In the genomic region with DNA sequence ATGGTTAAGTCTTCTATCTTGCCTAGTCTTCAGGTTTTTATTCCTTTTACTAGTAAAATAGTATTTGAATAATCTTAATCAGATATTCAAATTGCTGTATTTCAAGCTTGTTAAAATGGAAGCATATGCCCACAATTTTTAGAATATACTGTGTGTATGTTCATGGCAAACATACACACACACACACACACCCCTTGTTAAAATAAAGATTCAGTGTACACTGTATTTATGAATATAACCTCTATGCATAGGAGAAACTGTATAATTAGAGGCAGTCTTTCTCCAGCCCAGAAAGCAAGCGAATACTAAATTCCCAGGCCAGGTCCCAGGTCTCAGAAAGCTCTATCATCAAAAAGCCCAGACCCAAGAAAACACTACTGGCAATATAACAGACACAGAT, we compare ENCODE assay signal across 14 cellular contexts. TPM values are rescaled to one million over a fixed set of nuclear protein-coding genes. Genes with fewer than 3 reads are reported as not detected.
A peak's percentile ranks its signal among the peaks of the same experiment; 100 is the strongest.
DNase-seq lines count a peak whose midpoint lies in the region; ATAC-seq and TF ChIP-seq lines count a peak whose summit lies in the region.
"Had no signal": no experiment of that assay in that cellular context is flagged by ENCODE, and none has a peak within 500 bp of the region (broad histone marks: within the 10 kb centered on the region; RNA-seq: fewer than 3 reads in every experiment).

No MANE protein-coding gene starts in this region.

- H3K27ac Mint-ChIP-seq in natural killer cell (peak overlapping the region; percentile 84 to 93), immature natural killer cell (peak overlapping the region; percentile 13 to 90 (median 74))
- H3K27ac Mint-ChIP-seq in natural killer cell treated with Interleukin-12 subunit alpha and Interleukin-12 subunit beta and Interleukin-15 and Interleukin-18, amount 100 ng/mL, for 72 hours, result peak overlapping the region in 1 of 2 donors; percentile 68

- no peak for ATAC-seq in natural killer cell
- ATAC-seq in natural killer cell treated with Interleukin-12 subunit alpha and Interleukin-12 subunit beta and Interleukin-15 and Interleukin-18, amount 100 ng/mL, for 72 hours, result no peak
- ATAC-seq in HG02852 (IDR thresholded peaks at IDR 0.05; ENCODE audit: unreplicated experiment), result no peak
- ATAC-seq in GM18909 (IDR thresholded peaks at IDR 0.05; ENCODE audit: poor library complexity, unreplicated experiment), result no peak
- ATAC-seq: PC-3 had no signal

- H3K27me3 Mint-ChIP-seq in natural killer cell (ENCODE audit: low read depth in 2 of 2) (no peaks in the 10 kb centered on the region), immature natural killer cell (ENCODE audit: low read depth in 3 of 3) (peaks cover 3 to 7% (median 6%) of the 10 kb centered on the region in 3 donors)
- H3K27me3 Mint-ChIP-seq in natural killer cell treated with Interleukin-12 subunit alpha and Interleukin-12 subunit beta and Interleukin-15 and Interleukin-18, amount 100 ng/mL, for 72 hours, result no peaks in the 10 kb centered on the region

- no peaks in the 10 kb centered on the region for H3K9me3 Mint-ChIP-seq in natural killer cell
- no peaks in the 10 kb centered on the region for H3K9me3 Mint-ChIP-seq in natural killer cell treated with Interleukin-12 subunit alpha and Interleukin-12 subunit beta and Interleukin-15 and Interleukin-18, amount 100 ng/mL, for 72 hours
- H3K9me3 Mint-ChIP-seq in immature natural killer cell, result no peaks in the 10 kb centered on the region

- DNase-seq in natural killer cell (no peak), NCI-H526 treated with DMSO at 0.1 percent for 48 hours (lab: John Stamatoyannopoulos, UW) (peak; percentile 91), immature natural killer cell (no peak), putamen (ENCODE audit: low spot score) (no peak)
- no peak for DNase-seq in natural killer cell treated with Interleukin-12 subunit alpha and Interleukin-12 subunit beta and Interleukin-15 and Interleukin-18, amount 100 ng/mL, for 72 hours (ENCODE audit: low spot score)
- DNase-seq: DMS79 treated with DMSO at 0.1 percent for 48 hours, NCI-H1417 treated with DMSO at 0.1 percent for 48 hours, NCI-H1930, NCI-H2171, NCI-H446, NCI-H774, PC-3 had no signal

- H3K4me1 Mint-ChIP-seq in natural killer cell (peaks cover 95 to 96% of the 10 kb centered on the region in 2 donors), immature natural killer cell (peaks cover 97 to 100% of the 10 kb centered on the region in 2 donors)
- peaks cover 72 to 90% of the 10 kb centered on the region in 2 donors for H3K4me1 Mint-ChIP-seq in natural killer cell treated with Interleukin-12 subunit alpha and Interleukin-12 subunit beta and Interleukin-15 and Interleukin-18, amount 100 ng/mL, for 72 hours (ENCODE audit: low read depth in 2 of 2)

- intact Hi-C loops in natural killer cell (cut with micrococcal nuclease), result no loop called here

- no peak for TF ChIP-seq CTCF in natural killer cell (IDR thresholded peaks at IDR 0.05)

- H3K4me3 Mint-ChIP-seq in natural killer cell, result peak overlapping the region; percentile 63
- no peak overlapping the region for H3K4me3 Mint-ChIP-seq in natural killer cell treated with Interleukin-12 subunit alpha and Interleukin-12 subunit beta and Interleukin-15 and Interleukin-18, amount 100 ng/mL, for 72 hours
- peak overlapping the region in 4 of 5 donors; percentile 12 to 59 (median 56) for H3K4me3 Mint-ChIP-seq in immature natural killer cell

- H3K36me3 Mint-ChIP-seq in natural killer cell (no peaks in the 10 kb centered on the region), immature natural killer cell (no peaks in the 10 kb centered on the region)
- no peaks in the 10 kb centered on the region for H3K36me3 Mint-ChIP-seq in natural killer cell treated with Interleukin-12 subunit alpha and Interleukin-12 subunit beta and Interleukin-15 and Interleukin-18, amount 100 ng/mL, for 72 hours

RNA-seq across cellular contexts. Expression of a gene that starts 57.8 kb away (rescaled TPM):
- 100 to 1,000 TPM; 507 to 626 (median 526) TPM for total RNA-seq in natural killer cell
- total RNA-seq in natural killer cell treated with Interleukin-12 subunit alpha and Interleukin-12 subunit beta and Interleukin-15 and Interleukin-18, amount 100 ng/mL, for 72 hours, result 100 to 1,000 TPM; 132 to 198 TPM
- 100 to 1,000 TPM; 265 to 734 (median 416) TPM for polyA plus RNA-seq in immature natural killer cell
